ENCODE assay signal across 14 cellular contexts in the genomic region with DNA sequence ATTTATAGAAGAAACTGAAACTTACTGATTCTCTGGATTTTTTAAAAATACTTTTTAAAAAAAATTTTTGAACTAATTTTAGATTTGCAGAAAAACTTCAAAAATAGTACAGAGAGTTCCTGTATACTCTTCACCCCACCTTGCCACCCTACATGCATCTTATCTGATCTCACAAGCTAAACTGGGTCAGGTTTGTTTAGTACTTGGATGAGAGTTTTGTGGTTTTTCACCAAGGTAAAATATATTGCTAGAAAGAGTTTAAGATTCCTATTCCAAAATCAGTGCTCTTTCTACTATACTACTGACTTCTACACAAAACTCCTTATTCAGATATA.
DNase-seq lines count a peak whose midpoint lies in the region; ATAC-seq lines count a peak whose summit lies in the region.
"Had no signal": no experiment of that assay in that cellular context is flagged by ENCODE, and none has a peak within 500 bp of the region (broad histone marks: within the 10 kb centered on the region; RNA-seq: fewer than 3 reads in every experiment).

No MANE protein-coding gene starts in this region.

- H3K27ac Mint-ChIP-seq in T-helper 17 cell: peak overlapping the region; percentile 87
- H3K27ac Mint-ChIP-seq in stimulated activated naive B cell treated with anti-CD40 and anti-IgM and Interleukin-4, amounts not matched to agents 10 μg/mL and 1 μg/mL and 100 μg/mL, for 72 hours: no peak overlapping the region

- ATAC-seq in HG02678 (IDR thresholded peaks at IDR 0.05; ENCODE audit: unreplicated experiment) (peak; percentile 78), T-helper 17 cell (peak; percentile 97), GM21786 (IDR thresholded peaks at IDR 0.05; ENCODE audit: unreplicated experiment) (no peak), GM21515 (IDR thresholded peaks at IDR 0.05; ENCODE audit: unreplicated experiment) (no peak)
- peak; percentile 7 to 39 for ATAC-seq in stimulated activated naive B cell treated with anti-CD40 and anti-IgM and Interleukin-4, amounts not matched to agents 10 μg/mL and 1 μg/mL and 100 μg/mL, for 72 hours (replicated peaks)
- ATAC-seq: heart left ventricle, K562 had no signal

- peak overlapping the region; percentile 67 for H3K4me3 Mint-ChIP-seq in T-helper 17 cell
- no peak overlapping the region for H3K4me3 Mint-ChIP-seq in stimulated activated naive B cell treated with anti-CD40 and anti-IgM and Interleukin-4, amounts not matched to agents 10 μg/mL and 1 μg/mL and 100 μg/mL, for 72 hours

- peaks cover 16% of the 10 kb centered on the region for H3K4me1 Mint-ChIP-seq in T-helper 17 cell
- H3K4me1 Mint-ChIP-seq in stimulated activated naive B cell treated with anti-CD40 and anti-IgM and Interleukin-4, amounts not matched to agents 10 μg/mL and 1 μg/mL and 100 μg/mL, for 72 hours: peaks cover 4 to 6% of the 10 kb centered on the region in 2 donors

- H3K36me3 Mint-ChIP-seq in T-helper 17 cell (ENCODE audit: low read depth): no peaks in the 10 kb centered on the region
- H3K36me3 Mint-ChIP-seq in stimulated activated naive B cell treated with anti-CD40 and anti-IgM and Interleukin-4, amounts not matched to agents 10 μg/mL and 1 μg/mL and 100 μg/mL, for 72 hours: peaks cover 14 to 20% of the 10 kb centered on the region in 2 donors

- DNase-seq in stimulated activated naive CD4-positive, alpha-beta T cell (lab: John Stamatoyannopoulos, UW): peak in 4 of 6 experiments; percentile 8 to 84 (median 76)
- DNase-seq in stimulated activated naive CD4-positive, alpha-beta T cell treated with Interleukin-2 at 50 U/mL for 16 hours (lab: John Stamatoyannopoulos, UW): no peak
- no peak for DNase-seq in T-helper 17 cell
- DNase-seq in stimulated activated naive B cell treated with anti-CD40 and anti-IgM and Interleukin-4, amounts not matched to agents 10 μg/mL and 1 μg/mL and 100 μg/mL, for 72 hours: no peak
- no peak for DNase-seq in hypothalamus (lab: John Stamatoyannopoulos, UW)
- DNase-seq: heart left ventricle, kidney glomerular epithelial cell, NCI-H1436, ovary had no signal

- no peaks in the 10 kb centered on the region for H3K9me3 ChIP-seq in T-helper 17 cell (ENCODE audit: control insufficient read depth, low read length, poor library complexity, severe bottlenecking)
- H3K9me3 ChIP-seq: esophagus muscularis mucosa, ovary had no signal

- no peaks in the 10 kb centered on the region for H3K27me3 Mint-ChIP-seq in T-helper 17 cell
- no peaks in the 10 kb centered on the region for H3K27me3 Mint-ChIP-seq in stimulated activated naive B cell treated with anti-CD40 and anti-IgM and Interleukin-4, amounts not matched to agents 10 μg/mL and 1 μg/mL and 100 μg/mL, for 72 hours

- peaks cover 7 to 10% of the 10 kb centered on the region in 2 donors for H3K9me3 Mint-ChIP-seq in stimulated activated naive B cell treated with anti-CD40 and anti-IgM and Interleukin-4, amounts not matched to agents 10 μg/mL and 1 μg/mL and 100 μg/mL, for 72 hours

Comparison
In these comparisons a context has a peak if more than half of its experiments do, and no peak if none do; other contexts are left out.
1. DNase-seq: peak in stimulated activated naive CD4-positive, alpha-beta T cell (4 of 6); none in stimulated activated naive CD4-positive, alpha-beta T cell treated with Interleukin-2 at 50 U/mL for 16 hours (single experiment), T-helper 17 cell (0 of 3), stimulated activated naive B cell treated with anti-CD40 and anti-IgM and Interleukin-4, amounts not matched to agents 10 μg/mL and 1 μg/mL and 100 μg/mL, for 72 hours (single experiment) and hypothalamus (0 of 51).
2. ATAC-seq: peak in HG02678 (single experiment), T-helper 17 cell (single experiment) and stimulated activated naive B cell treated with anti-CD40 and anti-IgM and Interleukin-4, amounts not matched to agents 10 μg/mL and 1 μg/mL and 100 μg/mL, for 72 hours (2 of 2); none in GM21786 (single experiment) and GM21515 (single experiment).